Comparison of ENCODE assay signal across 11 cellular contexts in genomic region chr7:26167293-26167934, GRCh38. TPM values are rescaled to one million over a fixed set of nuclear protein-coding genes. Genes with fewer than 3 reads are reported as not detected.
A peak's percentile ranks its signal among the peaks of the same experiment; 100 is the strongest.
DNase-seq lines count a peak whose midpoint lies in the region; ATAC-seq and TF ChIP-seq lines count a peak whose summit lies in the region.
"Had no signal": no experiment of that assay in that cellular context is flagged by ENCODE, and none has a peak within 500 bp of the region (broad histone marks: within the 10 kb centered on the region; RNA-seq: fewer than 3 reads in every experiment).

No MANE protein-coding gene starts in this region.

- H3K36me3 Mint-ChIP-seq in activated T-cell treated with anti-CD3 and anti-CD28 coated beads, Interleukin-2, amount 50 U/mL, for 72 hours (ENCODE audit: insufficient read depth in 2 of 2): peaks cover 5 to 25% of the 10 kb centered on the region in 2 donors
- peaks cover 12% of the 10 kb centered on the region for H3K36me3 Mint-ChIP-seq in activated B cell treated with CpG ODN at 0.5 μM for 24 hours (ENCODE audit: low read depth)
- H3K36me3 Mint-ChIP-seq in stimulated activated naive B cell treated with anti-CD40 and anti-IgM and Interleukin-4, amounts not matched to agents 10 μg/mL and 1 μg/mL and 100 μg/mL, for 72 hours: peaks cover 12 to 21% of the 10 kb centered on the region in 2 donors

- TF ChIP-seq CTCF in activated B cell treated with CpG ODN at 0.5 μM for 24 hours (IDR thresholded peaks at IDR 0.05): no peak

- H3K4me3 Mint-ChIP-seq in activated T-cell treated with anti-CD3 and anti-CD28 coated beads, Interleukin-2, amount 50 U/mL, for 72 hours: peak overlapping the region; percentile 68 to 75
- H3K4me3 Mint-ChIP-seq in activated B cell treated with CpG ODN at 0.5 μM for 24 hours: no peak overlapping the region
- H3K4me3 Mint-ChIP-seq in stimulated activated naive B cell treated with anti-CD40 and anti-IgM and Interleukin-4, amounts not matched to agents 10 μg/mL and 1 μg/mL and 100 μg/mL, for 72 hours: no peak overlapping the region
- H3K4me3 Mint-ChIP-seq: naive B cell had no signal

- POLR2A ChIA-PET in activated B cell treated with CpG ODN at 0.5 μM for 24 hours (lab: Charles Lee): interaction anchor here (0.7 to 2.7 kb wide), 5 partner anchors 14 to 36 kb away, joined by 3 to 8 read pairs (median 6); partner anchors contain the start of gene NFE2L3

- H3K27me3 Mint-ChIP-seq in activated T-cell treated with anti-CD3 and anti-CD28 coated beads, Interleukin-2, amount 50 U/mL, for 72 hours (ENCODE audit: low read depth): no peaks in the 10 kb centered on the region
- no peaks in the 10 kb centered on the region for H3K27me3 Mint-ChIP-seq in activated B cell treated with CpG ODN at 0.5 μM for 24 hours
- H3K27me3 Mint-ChIP-seq in stimulated activated naive B cell treated with anti-CD40 and anti-IgM and Interleukin-4, amounts not matched to agents 10 μg/mL and 1 μg/mL and 100 μg/mL, for 72 hours: no peaks in the 10 kb centered on the region
- H3K27me3 Mint-ChIP-seq: naive B cell had no signal

- intact Hi-C loops in activated B cell treated with CpG ODN at 0.5 μM for 24 hours (cut with micrococcal nuclease): no loop called here

- peak; percentile 43 to 54 for DNase-seq in activated T-cell treated with anti-CD3 and anti-CD28 coated beads, Interleukin-2, amount 50 U/mL, for 72 hours
- DNase-seq in activated T-cell treated with anti-CD3 and anti-CD28 coated beads for 4 hours (no peak), activated B cell treated with CpG ODN at 0.5 μM for 24 hours (no peak), NCI-H1694 (lab: John Stamatoyannopoulos, UW) (no peak), caudate nucleus (lab: John Stamatoyannopoulos, UW) (no peak), ureter (ENCODE audit: low spot score) (no peak)
- no peak for DNase-seq in stimulated activated naive B cell treated with anti-CD40 and anti-IgM and Interleukin-4, amounts not matched to agents 10 μg/mL and 1 μg/mL and 100 μg/mL, for 72 hours
- DNase-seq: naive B cell, NCI-H510A had no signal

- peaks cover 53% of the 10 kb centered on the region for H3K4me1 Mint-ChIP-seq in activated T-cell treated with anti-CD3 and anti-CD28 coated beads, Interleukin-2, amount 50 U/mL, for 72 hours (ENCODE audit: low read depth)
- H3K4me1 Mint-ChIP-seq in activated B cell treated with CpG ODN at 0.5 μM for 24 hours: peaks cover 12% of the 10 kb centered on the region
- H3K4me1 Mint-ChIP-seq in stimulated activated naive B cell treated with anti-CD40 and anti-IgM and Interleukin-4, amounts not matched to agents 10 μg/mL and 1 μg/mL and 100 μg/mL, for 72 hours: peaks cover 9 to 10% of the 10 kb centered on the region in 2 donors

- ATAC-seq in activated T-cell treated with anti-CD3 and anti-CD28 coated beads, Interleukin-2, amount 50 U/mL, for 72 hours (replicated peaks in 1 of 2): peak; percentile 75 to 86
- peak; percentile 68 for ATAC-seq in HG02852 (IDR thresholded peaks at IDR 0.05; ENCODE audit: unreplicated experiment)
- ATAC-seq in activated B cell treated with CpG ODN at 0.5 μM for 24 hours (ENCODE audit: low read depth): peak; percentile 34
- peak; percentile 46 to 59 for ATAC-seq in stimulated activated naive B cell treated with anti-CD40 and anti-IgM and Interleukin-4, amounts not matched to agents 10 μg/mL and 1 μg/mL and 100 μg/mL, for 72 hours (replicated peaks)
- ATAC-seq: HCT116 had no signal

- no peak overlapping the region for H3K27ac ChIP-seq in caudate nucleus (ENCODE audit: low read depth, low read length)

- CTCF ChIA-PET in activated B cell treated with CpG ODN at 0.5 μM for 24 hours (lab: Charles Lee): interaction anchor here (0.9 to 1.6 kb wide), 3 partner anchors 30 to 275 kb away, joined by 3 to 4 read pairs (median 3); no protein-coding TSS in a partner anchor

- peaks cover 1 to 2% of the 10 kb centered on the region in 2 donors for H3K9me3 Mint-ChIP-seq in activated T-cell treated with anti-CD3 and anti-CD28 coated beads, Interleukin-2, amount 50 U/mL, for 72 hours
- no peaks in the 10 kb centered on the region for H3K9me3 Mint-ChIP-seq in activated B cell treated with CpG ODN at 0.5 μM for 24 hours
- H3K9me3 Mint-ChIP-seq in stimulated activated naive B cell treated with anti-CD40 and anti-IgM and Interleukin-4, amounts not matched to agents 10 μg/mL and 1 μg/mL and 100 μg/mL, for 72 hours: peaks cover 0 to 3% of the 10 kb centered on the region in 2 donors

- peak overlapping the region; percentile 89 for H3K27ac Mint-ChIP-seq in activated T-cell treated with anti-CD3 and anti-CD28 coated beads, Interleukin-2, amount 50 U/mL, for 72 hours
- H3K27ac Mint-ChIP-seq in activated B cell treated with CpG ODN at 0.5 μM for 24 hours: peak overlapping the region; percentile 36
- H3K27ac Mint-ChIP-seq in stimulated activated naive B cell treated with anti-CD40 and anti-IgM and Interleukin-4, amounts not matched to agents 10 μg/mL and 1 μg/mL and 100 μg/mL, for 72 hours: peak overlapping the region; percentile 74

RNA-seq across cellular contexts. Expression of gene NFE2L3, which starts 15.4 kb away (rescaled TPM):
- 10 to 100 TPM; 18.5 to 22.2 TPM for total RNA-seq in activated T-cell treated with anti-CD3 and anti-CD28 coated beads, Interleukin-2, amount 50 U/mL, for 72 hours
- total RNA-seq in activated B cell treated with CpG ODN at 0.5 μM for 24 hours: 2.7 and 3.0 TPM in 2 replicates
- total RNA-seq in ureter: 6.3 TPM

RNA-seq across cellular contexts. Expression of gene HNRNPA2B1, which starts 33.1 kb away (rescaled TPM):
- total RNA-seq in activated T-cell treated with anti-CD3 and anti-CD28 coated beads, Interleukin-2, amount 50 U/mL, for 72 hours: 100 to 1,000 TPM; 439 to 483 TPM
- total RNA-seq in activated B cell treated with CpG ODN at 0.5 μM for 24 hours (618 and 634 TPM in 2 replicates), ureter (409 TPM)

RNA-seq across cellular contexts. Expression of gene CBX3, which starts 34.1 kb away (rescaled TPM):
- total RNA-seq in activated T-cell treated with anti-CD3 and anti-CD28 coated beads, Interleukin-2, amount 50 U/mL, for 72 hours: 100 to 1,000 TPM; 201 to 221 TPM
- total RNA-seq in activated B cell treated with CpG ODN at 0.5 μM for 24 hours: 123 and 125 TPM in 2 replicates
- 87.0 TPM for total RNA-seq in ureter

Comparison
In these comparisons a context has a peak if more than half of its experiments do, and no peak if none do; other contexts are left out.
1. DNase-seq: peak in activated T-cell treated with anti-CD3 and anti-CD28 coated beads, Interleukin-2, amount 50 U/mL, for 72 hours (2 of 2); none in activated T-cell treated with anti-CD3 and anti-CD28 coated beads for 4 hours (single experiment), activated B cell treated with CpG ODN at 0.5 μM for 24 hours (single experiment), stimulated activated naive B cell treated with anti-CD40 and anti-IgM and Interleukin-4, amounts not matched to agents 10 μg/mL and 1 μg/mL and 100 μg/mL, for 72 hours (single experiment), NCI-H1694 (single experiment), caudate nucleus (0 of 61) and ureter (single experiment).
2. H3K27ac Mint-ChIP-seq: peak in every context shown above with its lines; median percentile 89 in activated T-cell treated with anti-CD3 and anti-CD28 coated beads, Interleukin-2, amount 50 U/mL, for 72 hours; 74 in stimulated activated naive B cell treated with anti-CD40 and anti-IgM and Interleukin-4, amounts not matched to agents 10 μg/mL and 1 μg/mL and 100 μg/mL, for 72 hours; 36 in activated B cell treated with CpG ODN at 0.5 μM for 24 hours.
3. H3K4me3 Mint-ChIP-seq: peak in activated T-cell treated with anti-CD3 and anti-CD28 coated beads, Interleukin-2, amount 50 U/mL, for 72 hours (2 of 2); none in activated B cell treated with CpG ODN at 0.5 μM for 24 hours (single experiment) and stimulated activated naive B cell treated with anti-CD40 and anti-IgM and Interleukin-4, amounts not matched to agents 10 μg/mL and 1 μg/mL and 100 μg/mL, for 72 hours (0 of 2).
4. Peak in every context shown above with its lines, with median percentiles within 50 percentile points of each other: ATAC-seq.